26 cellular contexts compared by ENCODE assay signal in genomic region chr16:28061702-28062101, GRCh38. TPM values are rescaled to one million over a fixed set of nuclear protein-coding genes. Genes with fewer than 3 reads are reported as not detected.
DNase-seq lines count a peak whose midpoint lies in the region; ATAC-seq and TF ChIP-seq lines count a peak whose summit lies in the region.
"Had no signal": no experiment of that assay in that cellular context is flagged by ENCODE, and none has a peak within 500 bp of the region (broad histone marks: within the 10 kb centered on the region; RNA-seq: fewer than 3 reads in every experiment).

No MANE protein-coding gene starts in this region.

- H3K36me3 ChIP-seq in thoracic aorta (no peaks in the 10 kb centered on the region), upper lobe of right lung (no peaks in the 10 kb centered on the region)
- H3K36me3 ChIP-seq: BLaER1 treated with 17β-estradiol and CSF1 and Interleukin-3, amounts not matched to agents 10 nM and 100 nM; Peyer's patch; SJCRH30 had no signal

- H3K9me3 ChIP-seq in thoracic aorta (no peaks in the 10 kb centered on the region), upper lobe of right lung (no peaks in the 10 kb centered on the region)
- H3K9me3 ChIP-seq: BLaER1 treated with 17β-estradiol and CSF1 and Interleukin-3, amounts not matched to agents 10 nM and 100 nM; Peyer's patch; SJCRH30 had no signal

- peaks cover 34% of the 10 kb centered on the region for H3K27me3 Mint-ChIP-seq in activated naive CD4-positive, alpha-beta T cell treated with anti-CD3 and anti-CD28 coated beads, Interleukin-2, amount 50 U/mL, for 24 hours
- H3K27me3 Mint-ChIP-seq in brain (peaks cover 65% of the 10 kb centered on the region), nephron (ENCODE audit: low read depth) (peaks cover 85% of the 10 kb centered on the region)
- peaks cover 63 to 74% of the 10 kb centered on the region in 2 donors for H3K27me3 Mint-ChIP-seq in stimulated activated naive B cell treated with anti-CD40 and anti-IgM and Interleukin-4, amounts not matched to agents 10 μg/mL and 1 μg/mL and 100 μg/mL, for 72 hours
- peaks cover 49% of the 10 kb centered on the region for H3K27me3 Mint-ChIP-seq in activated CD4-positive, alpha-beta T cell treated with anti-CD3 and anti-CD28 coated beads for 36 hours

- H3K27ac ChIP-seq in thoracic aorta (peak overlapping the region; percentile 54 to 66), upper lobe of right lung (no peak overlapping the region)
- H3K27ac ChIP-seq: 22Rv1; BLaER1 treated with 17β-estradiol and CSF1 and Interleukin-3, amounts not matched to agents 10 nM and 100 nM; GM23248; Peyer's patch; SJCRH30 had no signal

- no peaks in the 10 kb centered on the region for H3K36me3 Mint-ChIP-seq in activated naive CD4-positive, alpha-beta T cell treated with anti-CD3 and anti-CD28 coated beads, Interleukin-2, amount 50 U/mL, for 24 hours
- H3K36me3 Mint-ChIP-seq in brain (no peaks in the 10 kb centered on the region), nephron (ENCODE audit: low read depth) (no peaks in the 10 kb centered on the region)
- no peaks in the 10 kb centered on the region for H3K36me3 Mint-ChIP-seq in stimulated activated naive B cell treated with anti-CD40 and anti-IgM and Interleukin-4, amounts not matched to agents 10 μg/mL and 1 μg/mL and 100 μg/mL, for 72 hours
- no peaks in the 10 kb centered on the region for H3K36me3 Mint-ChIP-seq in activated CD4-positive, alpha-beta T cell treated with anti-CD3 and anti-CD28 coated beads for 36 hours (ENCODE audit: low read depth)

- H3K4me3 Mint-ChIP-seq in activated naive CD4-positive, alpha-beta T cell treated with anti-CD3 and anti-CD28 coated beads, Interleukin-2, amount 50 U/mL, for 24 hours: peak overlapping the region; percentile 33
- peak overlapping the region; percentile 50 to 75 (median 71) for H3K4me3 Mint-ChIP-seq in brain
- peak overlapping the region; percentile 71 to 79 (median 75) for H3K4me3 Mint-ChIP-seq in nephron
- H3K4me3 Mint-ChIP-seq in stimulated activated naive B cell treated with anti-CD40 and anti-IgM and Interleukin-4, amounts not matched to agents 10 μg/mL and 1 μg/mL and 100 μg/mL, for 72 hours: no peak overlapping the region
- no peak overlapping the region for H3K4me3 Mint-ChIP-seq in activated CD4-positive, alpha-beta T cell treated with anti-CD3 and anti-CD28 coated beads for 36 hours

- H3K4me3 ChIP-seq in thoracic aorta (peak overlapping the region; percentile 72), upper lobe of right lung (no peak overlapping the region)
- H3K4me3 ChIP-seq: GM23248, Peyer's patch, SJCRH30 had no signal

- H3K4me1 ChIP-seq in thoracic aorta (ENCODE audit: control insufficient read depth in 1 of 2, low read depth in 2 of 2) (peaks cover 0 to 39% of the 10 kb centered on the region in 2 donors), upper lobe of right lung (no peaks in the 10 kb centered on the region)
- H3K4me1 ChIP-seq: SJCRH30 had no signal

- no peak for DNase-seq in activated naive CD4-positive, alpha-beta T cell treated with anti-CD3 and anti-CD28 coated beads, Interleukin-2, amount 50 U/mL, for 16 hours
- DNase-seq in thoracic aorta (ENCODE audit: low spot score) (no peak), upper lobe of right lung (no peak)
- DNase-seq in stimulated activated naive B cell treated with anti-CD40 and anti-IgM and Interleukin-4, amounts not matched to agents 10 μg/mL and 1 μg/mL and 100 μg/mL, for 72 hours: no peak
- no peak for DNase-seq in activated CD4-positive, alpha-beta T cell treated with anti-CD3 and anti-CD28 coated beads for 36 hours
- DNase-seq: ACHN; Calu3; CD8-positive, alpha-beta memory T cell; DMS153; GM23248; HCEC 1CT; KBM-7; NCI-H1092; NCI-H2081; NCI-H2171; NCI-H526; Peyer's patch had no signal

- TF ChIP-seq CTCF in brain (conservative IDR thresholded peaks at IDR 0.05) (no peak), nephron (IDR thresholded peaks at IDR 0.05; ENCODE audit: unreplicated experiment in 3 of 3) (no peak), thoracic aorta (IDR thresholded peaks at IDR 0.05) (no peak), upper lobe of right lung (IDR thresholded peaks at IDR 0.05) (no peak)

- intact Hi-C loops in activated CD4-positive, alpha-beta T cell treated with anti-CD3 and anti-CD28 coated beads for 36 hours (cut with DNase I, micrococcal nuclease): no loop called here
- intact Hi-C loops in upper lobe of right lung (cut with DNase I): no loop called here

- H3K27me3 ChIP-seq in thoracic aorta (replicated peaks; ENCODE audit: insufficient read depth): no peaks in the 10 kb centered on the region
- peaks cover 54% of the 10 kb centered on the region for H3K27me3 ChIP-seq in upper lobe of right lung
- H3K27me3 ChIP-seq: SJCRH30 had no signal

- H3K9me3 Mint-ChIP-seq in activated naive CD4-positive, alpha-beta T cell treated with anti-CD3 and anti-CD28 coated beads, Interleukin-2, amount 50 U/mL, for 24 hours: no peaks in the 10 kb centered on the region
- peaks cover 0 to 8% (median 0%) of the 10 kb centered on the region in 5 experiments for H3K9me3 Mint-ChIP-seq in brain
- no peaks in the 10 kb centered on the region for H3K9me3 Mint-ChIP-seq in nephron
- no peaks in the 10 kb centered on the region for H3K9me3 Mint-ChIP-seq in stimulated activated naive B cell treated with anti-CD40 and anti-IgM and Interleukin-4, amounts not matched to agents 10 μg/mL and 1 μg/mL and 100 μg/mL, for 72 hours
- H3K9me3 Mint-ChIP-seq in activated CD4-positive, alpha-beta T cell treated with anti-CD3 and anti-CD28 coated beads for 36 hours (ENCODE audit: low read depth): no peaks in the 10 kb centered on the region
- H3K9me3 Mint-ChIP-seq: CD8-positive, alpha-beta memory T cell had no signal

- POLR2A ChIA-PET in activated CD4-positive, alpha-beta T cell treated with anti-CD3 and anti-CD28 coated beads for 36 hours (lab: Charles Lee): interaction anchor here (0.6 kb wide), 2 partner anchors 13 to 19 kb away, joined by 3 to 4 read pairs; no protein-coding TSS in a partner anchor

- H3K4me1 Mint-ChIP-seq in activated naive CD4-positive, alpha-beta T cell treated with anti-CD3 and anti-CD28 coated beads, Interleukin-2, amount 50 U/mL, for 24 hours: peaks cover 12% of the 10 kb centered on the region
- H3K4me1 Mint-ChIP-seq in brain: peaks cover 22% of the 10 kb centered on the region
- peaks cover 26% of the 10 kb centered on the region for H3K4me1 Mint-ChIP-seq in nephron
- peaks cover 5% of the 10 kb centered on the region in 2 donors for H3K4me1 Mint-ChIP-seq in stimulated activated naive B cell treated with anti-CD40 and anti-IgM and Interleukin-4, amounts not matched to agents 10 μg/mL and 1 μg/mL and 100 μg/mL, for 72 hours
- peaks cover 5% of the 10 kb centered on the region for H3K4me1 Mint-ChIP-seq in activated CD4-positive, alpha-beta T cell treated with anti-CD3 and anti-CD28 coated beads for 36 hours

- H3K27ac Mint-ChIP-seq in activated naive CD4-positive, alpha-beta T cell treated with anti-CD3 and anti-CD28 coated beads, Interleukin-2, amount 50 U/mL, for 24 hours: no peak overlapping the region
- no peak overlapping the region for H3K27ac Mint-ChIP-seq in brain
- no peak overlapping the region for H3K27ac Mint-ChIP-seq in nephron
- no peak overlapping the region for H3K27ac Mint-ChIP-seq in stimulated activated naive B cell treated with anti-CD40 and anti-IgM and Interleukin-4, amounts not matched to agents 10 μg/mL and 1 μg/mL and 100 μg/mL, for 72 hours
- no peak overlapping the region for H3K27ac Mint-ChIP-seq in activated CD4-positive, alpha-beta T cell treated with anti-CD3 and anti-CD28 coated beads for 36 hours
- H3K27ac Mint-ChIP-seq: CD8-positive, alpha-beta memory T cell had no signal

- ATAC-seq in thoracic aorta (ENCODE audit: insufficient number of reproducible peaks, low FRiP score, low read depth): no peak
- no peak for ATAC-seq in stimulated activated naive B cell treated with anti-CD40 and anti-IgM and Interleukin-4, amounts not matched to agents 10 μg/mL and 1 μg/mL and 100 μg/mL, for 72 hours (replicated peaks)
- ATAC-seq in activated CD4-positive, alpha-beta T cell treated with anti-CD3 and anti-CD28 coated beads for 36 hours: no peak
- no peak for ATAC-seq in upper lobe of right lung

- CTCF ChIA-PET in activated CD4-positive, alpha-beta T cell treated with anti-CD3 and anti-CD28 coated beads for 36 hours (lab: Charles Lee): interaction anchor here (1.7 kb wide), 1 partner anchor 9 kb away, joined by 8 read pairs; no protein-coding TSS in a partner anchor

RNA-seq across cellular contexts. Expression of gene GSG1L, which starts 1.8 kb away (rescaled TPM):
- 3.6 TPM for polyA plus RNA-seq in brain (ENCODE audit: insufficient read depth, low read depth, low replicate concordance)
- 1 to 10 TPM; 5.3 to 5.9 TPM for total RNA-seq in thoracic aorta
- total RNA-seq in activated CD4-positive, alpha-beta T cell treated with anti-CD3 and anti-CD28 coated beads for 36 hours: not detected
- total RNA-seq in upper lobe of right lung: 1.6 TPM
- total RNA-seq: Calu3, G401, GM23248, HT1080, OCI-LY7, Peyer's patch, SJCRH30 had no signal
- polyA plus RNA-seq: CD8-positive, alpha-beta memory T cell; GM23248 had no signal

Comparison
In these comparisons a context has a peak if more than half of its experiments do, and no peak if none do; other contexts are left out.
1. H3K4me3 Mint-ChIP-seq: peak in activated naive CD4-positive, alpha-beta T cell treated with anti-CD3 and anti-CD28 coated beads, Interleukin-2, amount 50 U/mL, for 24 hours (single experiment), brain (5 of 5) and nephron (3 of 3); none in stimulated activated naive B cell treated with anti-CD40 and anti-IgM and Interleukin-4, amounts not matched to agents 10 μg/mL and 1 μg/mL and 100 μg/mL, for 72 hours (0 of 2) and activated CD4-positive, alpha-beta T cell treated with anti-CD3 and anti-CD28 coated beads for 36 hours (single experiment).